Comparison of ENCODE assay signal across 33 cellular contexts in the genomic region with DNA sequence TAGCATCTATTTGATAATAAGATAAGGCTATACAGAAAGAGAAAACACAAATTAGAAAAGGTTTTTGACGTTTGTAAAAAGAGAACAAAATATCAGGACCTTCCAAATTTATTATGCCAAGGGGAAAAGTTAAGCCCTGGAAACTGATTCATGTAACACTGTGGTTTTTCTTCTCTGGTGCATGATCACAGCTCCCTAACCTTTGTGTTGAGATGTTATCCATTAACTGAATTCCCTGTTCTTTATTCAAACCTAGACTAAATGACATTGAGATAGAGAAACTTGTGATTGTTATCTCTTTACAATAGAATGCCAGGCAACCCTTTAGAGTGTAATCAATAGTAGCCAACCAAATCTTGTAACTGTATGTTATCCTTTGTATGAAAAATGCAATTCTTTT.
"Had no signal": no experiment of that assay in that cellular context is flagged by ENCODE, and none has a peak within 500 bp of the region (broad histone marks: within the 10 kb centered on the region; RNA-seq: fewer than 3 reads in every experiment).

No MANE protein-coding gene starts in this region.

- H3K27ac ChIP-seq: adrenal gland, body of pancreas, esophagus squamous epithelium, gastroesophageal sphincter had no signal

- H3K4me3 Mint-ChIP-seq: activated CD4-positive, alpha-beta memory T cell treated with anti-CD3 and anti-CD28 coated beads for 36 hours; activated CD4-positive, alpha-beta T cell treated with anti-CD3 and anti-CD28 coated beads for 36 hours; activated CD4-positive, alpha-beta T cell treated with anti-CD3 and anti-CD28 coated beads, Interleukin-2, amount 10 ng/mL, durations not matched to agents 24 days and 14 days; activated CD8-positive, alpha-beta memory T cell treated with anti-CD3 and anti-CD28 coated beads, Interleukin-2, amount 10 ng/mL, durations not matched to agents 7 days and 5 days; activated CD8-positive, alpha-beta T cell treated with anti-CD3 and anti-CD28 coated beads, Interleukin-2, amount 10 ng/mL, durations not matched to agents 7 days and 5 days; activated naive CD4-positive, alpha-beta T cell treated with anti-CD3 and anti-CD28 coated beads for 36 hours; activated naive CD4-positive, alpha-beta T cell treated with anti-CD3 and anti-CD28 coated beads, Interleukin-2, amount 50 U/mL, for 24 hours; activated naive CD8-positive, alpha-beta T cell treated with anti-CD3 and anti-CD28 coated beads for 36 hours; activated naive CD8-positive, alpha-beta T cell treated with anti-CD3 and anti-CD28 coated beads, Interleukin-2, amount 50 U/mL, for 24 hours; activated T-helper 1 cell treated with anti-CD3 and anti-CD28 coated beads, Interleukin-12 subunit alpha, Interleukin-12 subunit beta, Interleukin-2, Interleukin-4 antibody, amounts not matched to agents 30 ng/mL and 10 ng/mL and 1 ng/mL, durations not matched to agents 14 hours and 24 hours and 36 hours; effector memory CD8-positive, alpha-beta T cell; T-cell; T-helper 1 cell treated with Interleukin-12 subunit alpha and Interleukin-12 subunit beta and Interleukin-4 antibody, amounts not matched to agents 30 μg/mL and 1 μg/mL, for 36 hours had no signal

- ATAC-seq: activated CD4-positive, alpha-beta T cell treated with anti-CD3 and anti-CD28 coated beads for 36 hours; activated CD8-positive, alpha-beta memory T cell treated with anti-CD3 and anti-CD28 coated beads, Interleukin-2, amount 10 ng/mL, durations not matched to agents 7 days and 5 days; activated CD8-positive, alpha-beta T cell treated with anti-CD3 and anti-CD28 coated beads, Interleukin-2, amount 10 ng/mL, durations not matched to agents 7 days and 5 days; activated naive CD8-positive, alpha-beta T cell treated with anti-CD3 and anti-CD28 coated beads, Interleukin-2, amount 50 U/mL, for 24 hours; body of pancreas; effector memory CD8-positive, alpha-beta T cell; gastroesophageal sphincter; T-cell had no signal

- H3K9me3 ChIP-seq: adrenal gland, body of pancreas had no signal

- H3K36me3 Mint-ChIP-seq: activated CD4-positive, alpha-beta memory T cell treated with anti-CD3 and anti-CD28 coated beads for 36 hours; activated CD8-positive, alpha-beta memory T cell treated with anti-CD3 and anti-CD28 coated beads, Interleukin-2, amount 10 ng/mL, durations not matched to agents 7 days and 5 days; activated naive CD4-positive, alpha-beta T cell treated with anti-CD3 and anti-CD28 coated beads, Interleukin-2, amount 50 U/mL, for 24 hours; activated naive CD8-positive, alpha-beta T cell treated with anti-CD3 and anti-CD28 coated beads for 36 hours; T-cell had no signal

- DNase-seq: activated CD4-positive, alpha-beta memory T cell treated with anti-CD3 and anti-CD28 coated beads for 36 hours; activated CD4-positive, alpha-beta T cell treated with anti-CD3 and anti-CD28 coated beads for 36 hours; activated CD4-positive, alpha-beta T cell treated with anti-CD3 and anti-CD28 coated beads, Interleukin-2, amount 10 ng/mL, durations not matched to agents 24 days and 14 days; activated CD4-positive, CD25-positive, alpha-beta regulatory T cell; activated CD4-positive, CD25-positive, alpha-beta regulatory T cell treated with anti-CD3 and anti-CD28 coated beads, Interleukin-2, amount 50 U/mL, for 72 hours; activated CD8-positive, alpha-beta memory T cell treated with anti-CD3 and anti-CD28 coated beads, Interleukin-2, amount 10 ng/mL, durations not matched to agents 7 days and 5 days; activated CD8-positive, alpha-beta memory T cell treated with anti-CD3 and anti-CD28 coated beads, Interleukin-2, amount 50 U/mL, for 4 hours; activated CD8-positive, alpha-beta T cell treated with anti-CD3 and anti-CD28 coated beads, Interleukin-2, amount 10 ng/mL, durations not matched to agents 7 days and 5 days; activated effector memory CD4-positive, alpha-beta T cell treated with anti-CD3 and anti-CD28 coated beads, Interleukin-2, amount 50 U/mL, for 16 hours; activated naive CD4-positive, alpha-beta T cell treated with anti-CD3 and anti-CD28 coated beads for 36 hours; activated naive CD8-positive, alpha-beta T cell treated with anti-CD3 and anti-CD28 coated beads for 36 hours; activated naive CD8-positive, alpha-beta T cell treated with anti-CD3 and anti-CD28 coated beads, Interleukin-2, amount 50 U/mL, for 24 hours; activated T-cell treated with anti-CD3 and anti-CD28 coated beads, Interleukin-2, amount 50 U/mL, for 1 hour; activated T-cell treated with anti-CD3 and anti-CD28 coated beads, Interleukin-2, amount 50 U/mL, for 48 hours; adrenal gland; amygdala; aorta; body of pancreas; caudate nucleus; cortex of kidney; dermis blood vessel endothelial cell; effector CD4-positive, alpha-beta T cell; effector memory CD8-positive, alpha-beta T cell; esophagus squamous epithelium; foreskin melanocyte; head of caudate nucleus; T-cell; T-helper 9 cell had no signal

- H3K4me3 ChIP-seq: adrenal gland, body of pancreas, esophagus squamous epithelium, gastroesophageal sphincter had no signal

- H3K4me1 ChIP-seq: adrenal gland, body of pancreas, esophagus squamous epithelium, gastroesophageal sphincter had no signal

- H3K27me3 Mint-ChIP-seq: activated CD4-positive, alpha-beta memory T cell treated with anti-CD3 and anti-CD28 coated beads for 36 hours; activated CD4-positive, alpha-beta T cell treated with anti-CD3 and anti-CD28 coated beads for 36 hours; activated CD4-positive, alpha-beta T cell treated with anti-CD3 and anti-CD28 coated beads, Interleukin-2, amount 10 ng/mL, durations not matched to agents 24 days and 14 days; activated CD8-positive, alpha-beta memory T cell treated with anti-CD3 and anti-CD28 coated beads, Interleukin-2, amount 10 ng/mL, durations not matched to agents 7 days and 5 days; activated naive CD4-positive, alpha-beta T cell treated with anti-CD3 and anti-CD28 coated beads, Interleukin-2, amount 50 U/mL, for 24 hours; activated naive CD8-positive, alpha-beta T cell treated with anti-CD3 and anti-CD28 coated beads for 36 hours; activated naive CD8-positive, alpha-beta T cell treated with anti-CD3 and anti-CD28 coated beads, Interleukin-2, amount 50 U/mL, for 24 hours; effector memory CD8-positive, alpha-beta T cell; T-cell had no signal

- H3K27me3 ChIP-seq: adrenal gland, body of pancreas, esophagus squamous epithelium, gastroesophageal sphincter had no signal

- H3K4me1 Mint-ChIP-seq: activated CD4-positive, alpha-beta T cell treated with anti-CD3 and anti-CD28 coated beads for 36 hours; activated CD4-positive, alpha-beta T cell treated with anti-CD3 and anti-CD28 coated beads, Interleukin-2, amount 10 ng/mL, durations not matched to agents 24 days and 14 days; activated CD8-positive, alpha-beta memory T cell treated with anti-CD3 and anti-CD28 coated beads, Interleukin-2, amount 10 ng/mL, durations not matched to agents 7 days and 5 days; activated naive CD8-positive, alpha-beta T cell treated with anti-CD3 and anti-CD28 coated beads for 36 hours; activated naive CD8-positive, alpha-beta T cell treated with anti-CD3 and anti-CD28 coated beads, Interleukin-2, amount 50 U/mL, for 24 hours; T-cell had no signal

- H3K36me3 ChIP-seq: adrenal gland, esophagus squamous epithelium, gastroesophageal sphincter had no signal

- H3K27ac Mint-ChIP-seq: activated CD4-positive, alpha-beta memory T cell treated with anti-CD3 and anti-CD28 coated beads for 36 hours; activated CD4-positive, alpha-beta T cell treated with anti-CD3 and anti-CD28 coated beads for 36 hours; activated CD4-positive, alpha-beta T cell treated with anti-CD3 and anti-CD28 coated beads, Interleukin-2, amount 10 ng/mL, durations not matched to agents 24 days and 14 days; activated CD8-positive, alpha-beta memory T cell treated with anti-CD3 and anti-CD28 coated beads, Interleukin-2, amount 10 ng/mL, durations not matched to agents 7 days and 5 days; activated CD8-positive, alpha-beta T cell treated with anti-CD3 and anti-CD28 coated beads, Interleukin-2, amount 10 ng/mL, durations not matched to agents 7 days and 5 days; activated naive CD4-positive, alpha-beta T cell treated with anti-CD3 and anti-CD28 coated beads for 36 hours; activated naive CD4-positive, alpha-beta T cell treated with anti-CD3 and anti-CD28 coated beads, Interleukin-2, amount 50 U/mL, for 24 hours; activated naive CD8-positive, alpha-beta T cell treated with anti-CD3 and anti-CD28 coated beads for 36 hours; activated naive CD8-positive, alpha-beta T cell treated with anti-CD3 and anti-CD28 coated beads, Interleukin-2, amount 50 U/mL, for 24 hours; activated T-helper 1 cell treated with anti-CD3 and anti-CD28 coated beads, Interleukin-12 subunit alpha, Interleukin-12 subunit beta, Interleukin-2, Interleukin-4 antibody, amounts not matched to agents 30 ng/mL and 10 ng/mL and 1 ng/mL, durations not matched to agents 14 hours and 24 hours and 36 hours; activated T-helper 2 cell treated with anti-CD3 and anti-CD28 coated beads, Interferon-gamma antibody, Interleukin-2, Interleukin-4, amounts not matched to agents 10 μg/mL and 5 μg/mL and 100 μg/mL, durations not matched to agents 14 hours and 24 hours and 36 hours; effector memory CD8-positive, alpha-beta T cell; T-cell; T-helper 1 cell treated with Interleukin-12 subunit alpha and Interleukin-12 subunit beta and Interleukin-4 antibody, amounts not matched to agents 30 μg/mL and 1 μg/mL, for 36 hours had no signal
